Comparison of ENCODE assay signal across 8 cellular contexts in the genomic region with DNA sequence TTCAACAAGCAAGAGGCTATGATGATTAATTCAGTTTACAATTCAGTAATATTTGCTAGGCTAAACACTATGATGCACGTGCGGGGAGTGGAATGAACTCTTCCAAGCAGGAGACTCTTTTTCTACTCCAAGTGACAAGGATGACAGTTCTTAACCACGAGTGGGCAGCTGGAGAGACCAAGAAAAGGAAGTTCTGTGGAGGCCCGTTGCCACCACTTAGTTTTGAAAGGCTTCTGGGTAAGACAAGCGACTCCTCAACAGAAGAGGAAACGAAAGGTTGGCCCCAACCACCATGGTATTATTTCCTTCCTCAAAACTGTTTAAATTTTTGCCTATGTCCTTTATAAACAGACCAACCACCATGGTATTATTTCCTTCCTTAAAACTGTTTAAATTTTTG.
DNase-seq lines count a peak whose midpoint lies in the region; ATAC-seq lines count a peak whose summit lies in the region.

No MANE protein-coding gene starts in this region.

- H3K27me3 ChIP-seq in BLaER1 (no peaks in the 10 kb centered on the region), iPS-20b (ENCODE audit: insufficient read depth, low read length) (no peaks in the 10 kb centered on the region)

- DNase-seq in SIG-M5 treated with dmso at 0.1 percent for 504 hours (lab: John Stamatoyannopoulos, UW; ENCODE audit: unreplicated experiment) (peak; percentile 94), LoVo (ENCODE audit: low spot score) (no peak), SHP77 treated with DMSO at 0.1 percent for 48 hours (lab: John Stamatoyannopoulos, UW) (no peak), NCI-H146 (lab: John Stamatoyannopoulos, UW) (no peak)

- ATAC-seq in GM21381 (IDR thresholded peaks at IDR 0.05; ENCODE audit: unreplicated experiment) = peak; percentile 40
- no peak for ATAC-seq in activated CD4-positive, CD25-positive, alpha-beta regulatory T cell treated with anti-CD3 and anti-CD28 coated beads, Interleukin-2, amount 50 U/mL, for 24 hours

- peak overlapping the region; percentile 92; the same call in 1 of the 2 replicates for H3K9ac ChIP-seq in BLaER1
- H3K9ac ChIP-seq in iPS-20b (ENCODE audit: low read depth, low read length) = 0 out of 2 replicates have a peak overlapping the region, but pooled peaks have one; percentile 35

- H3K4me1 ChIP-seq in BLaER1 (peaks cover 66% of the 10 kb centered on the region), iPS-20b (ENCODE audit: insufficient read depth, low read length) (peaks cover 11% of the 10 kb centered on the region; the same call in 1 of the 2 replicates)

- H3K4me3 ChIP-seq in BLaER1 (peak overlapping the region; percentile 86), iPS-20b (ENCODE audit: low read length) (no peak overlapping the region)

- H3K27ac ChIP-seq in BLaER1 = peak overlapping the region; percentile 93
- no peak overlapping the region for H3K27ac ChIP-seq in iPS-20b (ENCODE audit: low read length)

- peaks cover 70% of the 10 kb centered on the region for H4K20me1 ChIP-seq in BLaER1

- H3K4me2 ChIP-seq in BLaER1 = peak overlapping the region; percentile 95

- H3K36me3 ChIP-seq in BLaER1 = peaks cover 49% of the 10 kb centered on the region
- peaks cover 40% of the 10 kb centered on the region for H3K36me3 ChIP-seq in iPS-20b (ENCODE audit: insufficient read depth, low read depth, low read length)

- H3K9me3 ChIP-seq in BLaER1 (no peaks in the 10 kb centered on the region), iPS-20b (ENCODE audit: insufficient read depth, low read depth, low read length) (no peaks in the 10 kb centered on the region)
